Comparison of ENCODE assay signal across 18 cellular contexts in genomic region chr3:14267976-14268375, GRCh38.
DNase-seq lines count a peak whose midpoint lies in the region; ATAC-seq, FAIRE-seq and TF ChIP-seq lines count a peak whose summit lies in the region.
"Had no signal": no experiment of that assay in that cellular context is flagged by ENCODE, and none has a peak within 500 bp of the region (broad histone marks: within the 10 kb centered on the region; RNA-seq: fewer than 3 reads in every experiment).

No MANE protein-coding gene starts in this region.

- no peaks in the 10 kb centered on the region for H3K79me1 ChIP-seq in H1 (ENCODE audit: low read depth, low read length)

- POLR2A ChIA-PET in H1 (lab: Charles Lee; ENCODE audit: partially characterized antibody) = interaction anchor here (1.1 kb wide), 1 partner anchor 41 kb away, joined by 3 read pairs; no protein-coding TSS in a partner anchor

- no peak overlapping the region for H3K23ac ChIP-seq in H1 (ENCODE audit: insufficient read length)

- no peak for ATAC-seq in HG03045 (IDR thresholded peaks at IDR 0.05; ENCODE audit: unreplicated experiment)
- ATAC-seq in activated T-cell treated with anti-CD3 and anti-CD28 coated beads, Interleukin-2, amount 50 U/mL, for 72 hours (replicated peaks in 1 of 2) = no peak

- H3K79me2 ChIP-seq in H1 (ENCODE audit: control insufficient read depth in 1 of 2, insufficient read depth in 2 of 2, low read length in 2 of 2) = no peaks in the 10 kb centered on the region
- H3K79me2 ChIP-seq in osteoblast (ENCODE audit: insufficient read depth, low read length) = no peaks in the 10 kb centered on the region

- TF ChIP-seq CTCF in H1 (IDR thresholded peaks at IDR 0.05; ENCODE audit: control extremely low read depth in 1 of 3, insufficient read depth in 1 of 3, low read depth in 1 of 3, low read length in 3 of 3) (no peak), osteoblast (IDR thresholded peaks at IDR 0.05; ENCODE audit: extremely low read depth, low read depth, low read length) (no peak)

- no peak overlapping the region for H2BK120ac ChIP-seq in H1 (replicated peaks; ENCODE audit: low read depth, low read length)

- no peak overlapping the region for H3K56ac ChIP-seq in H1 (replicated peaks; ENCODE audit: insufficient read length, low read depth, low read length)

- no peak for TF ChIP-seq EP300 in H1 (IDR thresholded peaks at IDR 0.05; ENCODE audit: borderline replicate concordance in 1 of 2, low read depth in 2 of 2, low read length in 2 of 2)

- no peak for TF ChIP-seq POLR2A in H1 (IDR thresholded peaks at IDR 0.05; ENCODE audit: control extremely low read depth in 1 of 2, low read depth in 2 of 2, low read length in 2 of 2)

- CTCF ChIA-PET in H1 (lab: Charles Lee; ENCODE audit: partially characterized antibody) = interaction anchor here (0.6 to 4.6 kb wide), 11 partner anchors 9 to 280 kb away, joined by 3 to 23 read pairs (median 4); partner anchors contain the start of gene SLC6A6

- H3K4me2 ChIP-seq in H1 (ENCODE audit: insufficient read depth in 1 of 2, low read depth in 2 of 2, low read length in 2 of 2) = no peak overlapping the region
- H3K4me2 ChIP-seq in osteoblast (ENCODE audit: insufficient read depth, low read length) = no peak overlapping the region

- no peak overlapping the region for H3K4me3 ChIP-seq in H1 (ENCODE audit: extremely low read depth in 1 of 4, insufficient read depth in 2 of 4, low read depth in 3 of 4, low read length in 4 of 4)
- H3K4me3 ChIP-seq in osteoblast (ENCODE audit: insufficient read depth, low read length) = no peak overlapping the region
- H3K4me3 ChIP-seq: GM23248, Peyer's patch, SJSA1 had no signal

- no peaks in the 10 kb centered on the region for H3K4me1 Mint-ChIP-seq in activated T-cell treated with anti-CD3 and anti-CD28 coated beads, Interleukin-2, amount 50 U/mL, for 72 hours (ENCODE audit: low read depth)

- peak; percentile 77 for DNase-seq in ELF-1 (ENCODE audit: low read depth, low spot score)
- peak; percentile 36 for DNase-seq in M059J (ENCODE audit: low read depth)
- DNase-seq in H1 (ENCODE audit: low read depth in 1 of 2, low spot score in 2 of 2) = no peak
- peak; percentile 66 for DNase-seq in osteoblast (ENCODE audit: insufficient read length, low spot score, missing footprints)
- DNase-seq in DMS114 treated with DMSO at 0.1 percent for 48 hours (lab: John Stamatoyannopoulos, UW; ENCODE audit: unreplicated experiment) = no peak
- DNase-seq in iPS-NIHi11 (ENCODE audit: low spot score) = no peak
- DNase-seq in activated T-cell treated with anti-CD3 and anti-CD28 coated beads, Interleukin-2, amount 50 U/mL, for 72 hours = no peak
- DNase-seq: AML-193, GF-D8, GM23248, KG1, NCI-H1105 treated with DMSO at 0.1 percent for 48 hours, NCI-H187, NCI-H446 treated with DMSO at 0.1 percent for 48 hours, NCI-H748 treated with DMSO at 0.1 percent for 48 hours had no signal

- WGBS in H1 (ENCODE audit: extremely low coverage in 1 of 2, insufficient coverage in 1 of 2, insufficient read length in 1 of 2, insufficient replicate concordance in 2 of 2, low coverage in 1 of 2, low lambda C conversion rate in 2 of 2, missing lambda C conversion rate in 1 of 2), 2 experiments = 87% methylated on average over 5 of the region's 5 CpGs; no CpG with 5 or more reads in 1 of the 2 experiments

- H3K27ac Mint-ChIP-seq in activated T-cell treated with anti-CD3 and anti-CD28 coated beads, Interleukin-2, amount 50 U/mL, for 72 hours = no peak overlapping the region

- no peak overlapping the region for H3K14ac ChIP-seq in H1 (ENCODE audit: insufficient read length)

- no peaks in the 10 kb centered on the region for H3K27me3 Mint-ChIP-seq in activated T-cell treated with anti-CD3 and anti-CD28 coated beads, Interleukin-2, amount 50 U/mL, for 72 hours (ENCODE audit: low read depth)

- no peak overlapping the region for H4K5ac ChIP-seq in H1 (ENCODE audit: insufficient read length, low read depth, low read length)

- H3K36me3 ChIP-seq in H1 (ENCODE audit: control insufficient read depth in 2 of 4, insufficient read depth in 4 of 4, low read length in 3 of 4) (no peaks in the 10 kb centered on the region), osteoblast (ENCODE audit: insufficient read depth, low read length) (no peaks in the 10 kb centered on the region)
- H3K36me3 ChIP-seq: Peyer's patch, SJSA1 had no signal

- H3K23me2 ChIP-seq in H1 (ENCODE audit: low read depth, low read length) = no peaks in the 10 kb centered on the region

- H2AK5ac ChIP-seq in H1 (ENCODE audit: low read depth, low read length) = peak overlapping the region; percentile 70

- peak overlapping the region; percentile 9; the same call in 1 of the 2 replicates for H2BK20ac ChIP-seq in H1 (ENCODE audit: low read length)

- H2BK12ac ChIP-seq in H1 (ENCODE audit: low read depth, low read length) = peak overlapping the region; percentile 93; the same call in 1 of the 2 replicates

- H4K91ac ChIP-seq in H1 (replicated peaks; ENCODE audit: insufficient read length, low read length) = peak overlapping the region; percentile 49

- no peaks in the 10 kb centered on the region for H3K9me3 ChIP-seq in H1 (ENCODE audit: insufficient read depth in 2 of 2, low read depth in 1 of 2, low read length in 1 of 2)
- no peaks in the 10 kb centered on the region for H3K9me3 ChIP-seq in osteoblast (ENCODE audit: low read depth, low read length)
- H3K9me3 ChIP-seq: Peyer's patch had no signal

- H3K9ac ChIP-seq in H1 (replicated peaks in 1 of 4; ENCODE audit: extremely low read depth in 1 of 4, low read depth in 3 of 4, low read length in 3 of 4) = no peak overlapping the region
- H3K9ac ChIP-seq: GM23248 had no signal

- no peak overlapping the region for H4K8ac ChIP-seq in H1 (ENCODE audit: extremely low read depth, insufficient read depth, low read length)

- no peak overlapping the region for H3K4ac ChIP-seq in H1 (replicated peaks; ENCODE audit: insufficient read length, low read depth, low read length)

- H3K27me3 ChIP-seq in H1 (replicated peaks in 1 of 4; ENCODE audit: control insufficient read depth in 3 of 4, extremely low read depth in 1 of 4, insufficient read depth in 3 of 4, low read length in 3 of 4) (0 out of 7 replicates have a peak, but pooled peaks cover 0 to 3% (median 0%) of the 10 kb centered on the region in 4 experiments), osteoblast (ENCODE audit: insufficient read depth, low read length) (peaks cover 11% of the 10 kb centered on the region)
- H3K27me3 ChIP-seq: Peyer's patch, SJSA1 had no signal

- no peak for TF ChIP-seq RAD21 in H1 (IDR thresholded peaks at IDR 0.05 in 1 of 2, conservative IDR thresholded peaks at IDR 0.05 in 1 of 2; ENCODE audit: low read depth in 2 of 2, low read length in 2 of 2)

- no peaks in the 10 kb centered on the region for H3K9me3 Mint-ChIP-seq in activated T-cell treated with anti-CD3 and anti-CD28 coated beads, Interleukin-2, amount 50 U/mL, for 72 hours

- H3K4me3 Mint-ChIP-seq in activated T-cell treated with anti-CD3 and anti-CD28 coated beads, Interleukin-2, amount 50 U/mL, for 72 hours = no peak overlapping the region

- no peaks in the 10 kb centered on the region for H3K36me3 Mint-ChIP-seq in activated T-cell treated with anti-CD3 and anti-CD28 coated beads, Interleukin-2, amount 50 U/mL, for 72 hours (ENCODE audit: insufficient read depth in 2 of 2)

- H3K4me1 ChIP-seq in H1 (replicated peaks in 1 of 4; ENCODE audit: control insufficient read depth in 3 of 4, insufficient read depth in 4 of 4, low read length in 3 of 4) = peaks cover 0 to 7% (median under 1%) of the 10 kb centered on the region in 4 experiments; a peak in 2 of 7 replicates
- H3K4me1 ChIP-seq in osteoblast (ENCODE audit: insufficient read depth, low read length) = peaks cover 14% of the 10 kb centered on the region

- H3K27ac ChIP-seq in H1 (ENCODE audit: low read depth, low read length) (no peak overlapping the region), osteoblast (ENCODE audit: low read depth, low read length) (no peak overlapping the region)
- H3K27ac ChIP-seq: GM23248, Peyer's patch, SJSA1 had no signal

- H2BK15ac ChIP-seq in H1 (ENCODE audit: low read length) = peak overlapping the region; percentile 72; the same call in 1 of the 2 replicates

- H2BK5ac ChIP-seq in H1 (ENCODE audit: low read depth, low read length) = peak overlapping the region; percentile 57; the same call in 1 of the 2 replicates

- H4K20me1 ChIP-seq in H1 (replicated peaks in 1 of 2; ENCODE audit: control insufficient read depth in 1 of 2, insufficient read depth in 2 of 2, low read length in 2 of 2) (no peaks in the 10 kb centered on the region), osteoblast (ENCODE audit: insufficient read depth, low read length) (no peaks in the 10 kb centered on the region)

- H2AFZ ChIP-seq in H1 (ENCODE audit: low read length) (no peak overlapping the region), osteoblast (ENCODE audit: low read length) (no peak overlapping the region)
- H2AFZ ChIP-seq: GM23248 had no signal

- no peak overlapping the region for H3K18ac ChIP-seq in H1 (ENCODE audit: extremely low read depth, low read length)

- no peak for FAIRE-seq in H1 (lab: Jason Lieb, UNC)

TF ChIP-seq in H1, 55 proteins besides CTCF, POLR2A, EP300 and RAD21:
- TF ChIP-seq SUZ12 (IDR thresholded peaks at IDR 0.05; ENCODE audit: low read length) (no peak), SRF (IDR thresholded peaks at IDR 0.05; ENCODE audit: low read depth, low read length) (no peak), SP1 (IDR thresholded peaks at IDR 0.05; ENCODE audit: low read depth, low read length) (no peak), CREB1 (IDR thresholded peaks at IDR 0.05) (no peak), EZH2 (IDR thresholded peaks at IDR 0.05; ENCODE audit: low read depth, low read length, severe bottlenecking) (no peak), TBP (IDR thresholded peaks at IDR 0.05; ENCODE audit: low read depth, low read length) (no peak), MAFK (IDR thresholded peaks at IDR 0.05; ENCODE audit: low read depth, low read length) (no peak), NRF1 (IDR thresholded peaks at IDR 0.05; ENCODE audit: low read depth, low read length) (no peak), SAP30 (IDR thresholded peaks at IDR 0.05; ENCODE audit: insufficient read depth, insufficient replicate concordance, low read length) (no peak)

Comparison
In these comparisons a context has a peak if more than half of its experiments do, and no peak if none do; other contexts are left out.
1. DNase-seq: peak in ELF-1 (single experiment), M059J (single experiment) and osteoblast (single experiment); none in H1 (0 of 2), DMS114 treated with DMSO at 0.1 percent for 48 hours (single experiment), iPS-NIHi11 (single experiment) and activated T-cell treated with anti-CD3 and anti-CD28 coated beads, Interleukin-2, amount 50 U/mL, for 72 hours (0 of 2).